ENCODE assay signal across 7 cellular contexts in the genomic region with DNA sequence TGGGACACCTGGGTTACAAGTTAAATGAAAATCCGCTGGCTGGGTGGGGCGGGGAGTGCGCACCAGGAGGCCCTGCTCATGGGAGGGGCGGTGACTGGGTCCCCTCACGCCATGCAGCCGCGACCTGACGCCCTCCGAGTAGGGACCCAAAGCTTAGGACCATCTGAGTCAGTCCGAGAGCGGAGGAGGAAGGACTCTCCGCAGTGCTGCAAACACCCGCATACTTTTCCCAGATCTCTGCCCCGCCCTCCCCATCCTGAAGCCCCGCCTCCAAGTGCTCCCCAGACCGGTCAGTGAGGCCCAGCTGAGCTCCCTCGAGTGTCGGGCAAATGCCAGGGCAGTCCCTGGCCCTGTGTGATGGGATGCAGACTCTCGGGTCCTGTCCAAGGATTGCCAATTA. TPM values are rescaled to one million over a fixed set of nuclear protein-coding genes. Genes with fewer than 3 reads are reported as not detected.
DNase-seq lines count a peak whose midpoint lies in the region; ATAC-seq and TF ChIP-seq lines count a peak whose summit lies in the region.

No MANE protein-coding gene starts in this region.

- intact Hi-C loops in heart right ventricle (cut with DNase I), result no loop called here

- 1 to 4% methylated on average over 19 of the region's 19 CpGs for WGBS in heart right ventricle, 2 donors

- H3K27me3 ChIP-seq in WERI-Rb-1 (ENCODE audit: insufficient read depth, low read depth, severe bottlenecking) (peaks cover 88% of the 10 kb centered on the region), heart right ventricle (peaks cover 16 to 72% (median 60%) of the 10 kb centered on the region in 7 donors)

- H3K9me3 ChIP-seq in WERI-Rb-1 (ENCODE audit: severe bottlenecking), result no peaks in the 10 kb centered on the region
- no peaks in the 10 kb centered on the region for H3K9me3 ChIP-seq in heart right ventricle

- H3K4me3 ChIP-seq in WERI-Rb-1 (ENCODE audit: low read depth, low read length) (peak overlapping the region; percentile 32), heart right ventricle (peak overlapping the region; percentile 4 to 56 (median 53)), skin epidermis (peak overlapping the region; percentile 4 to 34 (median 17))

- peaks cover 15 to 71% (median 55%) of the 10 kb centered on the region in 9 donors for H3K4me1 ChIP-seq in heart right ventricle

- TF ChIP-seq CTCF in WERI-Rb-1 (IDR thresholded peaks at IDR 0.05; ENCODE audit: low read depth, low read length) (no peak), heart right ventricle (IDR thresholded peaks at IDR 0.05) (no peak)

- H3K36me3 ChIP-seq in WERI-Rb-1 (no peaks in the 10 kb centered on the region), heart right ventricle (no peaks in the 10 kb centered on the region)

- ATAC-seq in GM19023 (IDR thresholded peaks at IDR 0.05; ENCODE audit: unreplicated experiment), result peak; percentile 25
- ATAC-seq in heart right ventricle, result peak; percentile 2 to 55 (median 44)
- no peak for ATAC-seq in HG02981 (IDR thresholded peaks at IDR 0.05; ENCODE audit: unreplicated experiment)

- DNase-seq in WERI-Rb-1 (no peak), heart right ventricle (peak; percentile 51 to 58), NCI-H1092 (lab: John Stamatoyannopoulos, UW) (no peak), KG1 (lab: John Stamatoyannopoulos, UW) (no peak)

- no peak overlapping the region for H3K27ac ChIP-seq in WERI-Rb-1
- no peak overlapping the region for H3K27ac ChIP-seq in heart right ventricle
- H3K27ac ChIP-seq in skin epidermis, result no peak overlapping the region

RNA-seq across cellular contexts. Expression of a gene that starts 6.6 kb away (rescaled TPM):
- 10 to 100 TPM; 11.7 to 33.3 (median 17.2) TPM for total RNA-seq in heart right ventricle
- polyA plus RNA-seq in heart right ventricle, result 10 to 100 TPM; 11.4 to 12.1 TPM

Comparison
In these comparisons a context has a peak if more than half of its experiments do, and no peak if none do; other contexts are left out.
1. DNase-seq: peak in heart right ventricle (2 of 2); none in WERI-Rb-1 (single experiment), NCI-H1092 (single experiment) and KG1 (single experiment).
2. Peak in every context shown above with its lines, with median percentiles within 50 percentile points of each other: H3K4me3 ChIP-seq.